8 cellular contexts compared by ENCODE assay signal in the genomic region with DNA sequence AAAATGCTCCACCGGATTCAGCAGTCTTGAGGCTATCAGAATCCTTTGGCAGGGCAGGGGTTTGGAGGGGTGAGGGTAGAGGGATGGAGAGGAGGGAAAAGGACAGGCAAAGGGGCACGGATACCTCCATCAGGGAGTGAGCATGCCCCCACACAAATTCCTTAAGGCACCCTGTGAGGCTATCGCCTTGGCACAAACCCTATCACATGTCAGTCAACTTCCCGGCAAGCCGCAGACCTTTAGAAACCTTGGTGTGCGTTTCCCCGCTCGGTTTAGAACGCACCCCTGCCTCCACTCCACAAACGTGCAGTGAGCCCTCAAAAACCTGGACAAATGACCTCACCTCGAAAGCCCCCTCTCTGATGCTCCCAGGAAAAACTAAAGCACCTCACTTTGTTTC. TPM values are rescaled to one million over a fixed set of nuclear protein-coding genes. Genes with fewer than 3 reads are reported as not detected.
DNase-seq lines count a peak whose midpoint lies in the region; ATAC-seq and TF ChIP-seq lines count a peak whose summit lies in the region.

No MANE protein-coding gene starts in this region.

- peaks cover 0 to 3% of the 10 kb centered on the region in 2 donors for H3K4me1 ChIP-seq in esophagus (ENCODE audit: control insufficient read depth in 2 of 2, insufficient read depth in 2 of 2, low read length in 1 of 2)
- H3K4me1 ChIP-seq in prostate gland (replicated peaks) = peaks cover 6% of the 10 kb centered on the region

- CTCF ChIA-PET in RWPE1 (lab: Yijun Ruan, JAX) = no interaction called here

- H3K4me3 ChIP-seq in GM12865 (ENCODE audit: low read depth, low read length) = peak overlapping the region; percentile 90
- peak overlapping the region; percentile 79 to 82 for H3K4me3 ChIP-seq in esophagus (ENCODE audit: low read depth in 1 of 2, low read length in 2 of 2)
- H3K4me3 ChIP-seq in prostate gland = peak overlapping the region; percentile 64 to 69

- no peak for DNase-seq in GM12865 (ENCODE audit: low read depth)
- no peak for DNase-seq in RWPE1 (ENCODE audit: low spot score)
- no peak for DNase-seq in prostate gland (ENCODE audit: low spot score)
- no peak for DNase-seq in DMS114 treated with DMSO at 0.1 percent for 48 hours (lab: John Stamatoyannopoulos, UW; ENCODE audit: unreplicated experiment)
- no peak for DNase-seq in NCI-H446 treated with DMSO at 0.1 percent for 48 hours (lab: John Stamatoyannopoulos, UW)
- DNase-seq in NCI-H2171 (lab: John Stamatoyannopoulos, UW) = no peak

- no peaks in the 10 kb centered on the region for H3K36me3 ChIP-seq in esophagus (ENCODE audit: control insufficient read depth in 2 of 2, insufficient read depth in 2 of 2, low read length in 1 of 2)
- no peaks in the 10 kb centered on the region for H3K36me3 ChIP-seq in prostate gland

- ATAC-seq in HG03354 (IDR thresholded peaks at IDR 0.05; ENCODE audit: poor library complexity, severe bottlenecking, unreplicated experiment) = no peak

- 55 to 72% methylated on average over 11 of the region's 11 CpGs for WGBS in esophagus, 2 donors
- WGBS in prostate gland = 76% methylated on average over 11 of the region's 11 CpGs

- peak overlapping the region; percentile 86 for H3K27ac ChIP-seq in RWPE1
- peak overlapping the region; percentile 37 to 92 for H3K27ac ChIP-seq in esophagus (ENCODE audit: low read depth in 2 of 2, low read length in 1 of 2)
- peak overlapping the region; percentile 92 to 95 for H3K27ac ChIP-seq in prostate gland

- intact Hi-C loops in prostate gland (cut with DNase I) = no loop called here

- POLR2A ChIA-PET in RWPE1 (lab: Yijun Ruan, JAX; ENCODE audit: low non-redundant PET) = no interaction called here

- H3K27me3 ChIP-seq in esophagus (ENCODE audit: control insufficient read depth in 1 of 2, insufficient read depth in 2 of 2, low read length in 2 of 2) (no peaks in the 10 kb centered on the region), prostate gland (replicated peaks; ENCODE audit: insufficient read depth) (no peaks in the 10 kb centered on the region)

- TF ChIP-seq CTCF in GM12865 (IDR thresholded peaks at IDR 0.05; ENCODE audit: insufficient read depth, low read depth, low read length, missing control alignments) (no peak), RWPE1 (conservative IDR thresholded peaks at IDR 0.05; ENCODE audit: low read depth) (no peak), prostate gland (IDR thresholded peaks at IDR 0.05) (no peak)

- no peak for TF ChIP-seq POLR2A in prostate gland (IDR thresholded peaks at IDR 0.05)

- no peaks in the 10 kb centered on the region for H3K9me3 ChIP-seq in esophagus (ENCODE audit: control insufficient read depth in 2 of 2, insufficient read depth in 1 of 2, low read depth in 1 of 2, low read length in 1 of 2)
- H3K9me3 ChIP-seq in prostate gland = no peaks in the 10 kb centered on the region

RNA-seq across cellular contexts. Expression of gene SETMAR, which starts 0.4 kb away (rescaled TPM):
- 10 to 100 TPM; 12.2 to 13.7 TPM for polyA plus RNA-seq in esophagus
- total RNA-seq in prostate gland = 10 to 100 TPM; 39.8 to 42.8 TPM
